In genomic region chr2:29047083-29047840, GRCh38 we compare ENCODE assay signal across 21 cellular contexts. TPM values are rescaled to one million over a fixed set of nuclear protein-coding genes. Genes with fewer than 3 reads are reported as not detected.
DNase-seq lines count a peak whose midpoint lies in the region; ATAC-seq, FAIRE-seq and TF ChIP-seq lines count a peak whose summit lies in the region.
"Had no signal": no experiment of that assay in that cellular context is flagged by ENCODE, and none has a peak within 500 bp of the region (broad histone marks: within the 10 kb centered on the region; RNA-seq: fewer than 3 reads in every experiment).

No MANE protein-coding gene starts in this region.

- H3K9me3 Mint-ChIP-seq in activated CD8-positive, alpha-beta T cell treated with anti-CD3 and anti-CD28 coated beads for 36 hours: no peaks in the 10 kb centered on the region
- peaks cover 11% of the 10 kb centered on the region for H3K9me3 Mint-ChIP-seq in glutamatergic neuron (ENCODE audit: unreplicated experiment)

- no peaks in the 10 kb centered on the region for H3K79me2 ChIP-seq in HepG2 (ENCODE audit: insufficient read depth, low read length)

- no peak for TF ChIP-seq CTCF in HepG2 (CRISPR knock-in tag; IDR thresholded peaks at IDR 0.05)
- no peak for TF ChIP-seq CTCF in right lobe of liver (IDR thresholded peaks at IDR 0.05)
- no peak for TF ChIP-seq CTCF in sigmoid colon (IDR thresholded peaks at IDR 0.05)
- no peak for TF ChIP-seq CTCF in activated CD8-positive, alpha-beta T cell treated with anti-CD3 and anti-CD28 coated beads for 36 hours (IDR thresholded peaks at IDR 0.05)
- TF ChIP-seq CTCF in glutamatergic neuron (IDR thresholded peaks at IDR 0.05; ENCODE audit: partially characterized antibody, unreplicated experiment): no peak

- TF ChIP-seq POLR2A in HepG2 (IDR thresholded peaks at IDR 0.05; ENCODE audit: insufficient read depth in 1 of 2, low read depth in 2 of 2, low read length in 2 of 2) (no peak), right lobe of liver (IDR thresholded peaks at IDR 0.05) (no peak), sigmoid colon (IDR thresholded peaks at IDR 0.05) (no peak)

- intact Hi-C loops in HepG2 (cut with micrococcal nuclease; ENCODE audit: unreplicated experiment): no loop called here
- intact Hi-C loops in right lobe of liver (cut with DNase I): no loop called here
- intact Hi-C loops in sigmoid colon (cut with DNase I): no loop called here
- intact Hi-C loops in activated CD8-positive, alpha-beta T cell treated with anti-CD3 and anti-CD28 coated beads for 36 hours (cut with micrococcal nuclease): no loop called here

- no peaks in the 10 kb centered on the region for H3K36me3 Mint-ChIP-seq in activated CD8-positive, alpha-beta T cell treated with anti-CD3 and anti-CD28 coated beads for 36 hours (ENCODE audit: low read depth)
- H3K36me3 Mint-ChIP-seq in glutamatergic neuron (ENCODE audit: unreplicated experiment): no peaks in the 10 kb centered on the region

- H3K4me2 ChIP-seq in HepG2 (ENCODE audit: low read depth, low read length): no peak overlapping the region

- ATAC-seq in HepG2 (no peak), right lobe of liver (no peak)
- ATAC-seq in activated CD8-positive, alpha-beta T cell treated with anti-CD3 and anti-CD28 coated beads for 36 hours: no peak
- ATAC-seq: GM12878 had no signal

- TF ChIP-seq EP300 in HepG2 (IDR thresholded peaks at IDR 0.05; ENCODE audit: low read depth in 2 of 2, low read length in 2 of 2) (no peak), HepG2 (CRISPR knock-in tag; IDR thresholded peaks at IDR 0.05; ENCODE audit: borderline replicate concordance) (no peak), sigmoid colon (IDR thresholded peaks at IDR 0.05) (no peak)

- no peak overlapping the region for H3K4me3 Mint-ChIP-seq in activated CD8-positive, alpha-beta T cell treated with anti-CD3 and anti-CD28 coated beads for 36 hours
- no peak overlapping the region for H3K4me3 Mint-ChIP-seq in glutamatergic neuron (ENCODE audit: unreplicated experiment)

- BruUV-seq in HepG2 (replicated peaks; lab: Mats Ljungman, UMichigan): no TSS peak

- H3K36me3 ChIP-seq in HepG2 (replicated peaks in 1 of 2; ENCODE audit: control insufficient read depth in 1 of 2, insufficient read depth in 2 of 2, low read length in 2 of 2): no peaks in the 10 kb centered on the region
- H3K36me3 ChIP-seq in right lobe of liver: no peaks in the 10 kb centered on the region
- no peaks in the 10 kb centered on the region for H3K36me3 ChIP-seq in sigmoid colon
- H3K36me3 ChIP-seq: SJSA1 had no signal

- H3K27me3 Mint-ChIP-seq in activated CD8-positive, alpha-beta T cell treated with anti-CD3 and anti-CD28 coated beads for 36 hours: no peaks in the 10 kb centered on the region
- H3K27me3 Mint-ChIP-seq in glutamatergic neuron (ENCODE audit: unreplicated experiment): peaks cover 11% of the 10 kb centered on the region

- H3K9ac ChIP-seq in HepG2 (ENCODE audit: insufficient read depth, low read depth, low read length): no peak overlapping the region

- no peaks in the 10 kb centered on the region for H3K4me1 Mint-ChIP-seq in activated CD8-positive, alpha-beta T cell treated with anti-CD3 and anti-CD28 coated beads for 36 hours (ENCODE audit: low read depth)
- peaks cover 31% of the 10 kb centered on the region for H3K4me1 Mint-ChIP-seq in glutamatergic neuron (ENCODE audit: low read depth, unreplicated experiment)

- H3K4me1 ChIP-seq in HepG2 (ENCODE audit: insufficient read depth, low read length) (peaks cover 6% of the 10 kb centered on the region), right lobe of liver (no peaks in the 10 kb centered on the region), sigmoid colon (peaks cover 0 to 9% (median 4%) of the 10 kb centered on the region in 4 donors)
- H3K4me1 ChIP-seq: SJSA1 had no signal

- no peak overlapping the region for H3K4me3 ChIP-seq in HepG2 (replicated peaks in 1 of 3; ENCODE audit: insufficient read depth in 1 of 3, low read depth in 2 of 3, low read length in 3 of 3)
- H3K4me3 ChIP-seq in right lobe of liver: no peak overlapping the region
- H3K4me3 ChIP-seq in sigmoid colon: no peak overlapping the region
- H3K4me3 ChIP-seq: GM12878, SJSA1 had no signal

- H3K27me3 ChIP-seq in HepG2 (ENCODE audit: control insufficient read depth in 1 of 2, insufficient read depth in 2 of 2, low read length in 2 of 2): peaks cover 0 to 55% of the 10 kb centered on the region in 2 experiments; a peak in 3 of 5 replicates
- no peaks in the 10 kb centered on the region for H3K27me3 ChIP-seq in right lobe of liver
- no peaks in the 10 kb centered on the region for H3K27me3 ChIP-seq in sigmoid colon
- H3K27me3 ChIP-seq: SJSA1 had no signal

- POLR2A ChIA-PET in HepG2 (lab: Yijun Ruan, JAX): no interaction called here
- POLR2A ChIA-PET in activated CD8-positive, alpha-beta T cell treated with anti-CD3 and anti-CD28 coated beads for 36 hours (lab: Charles Lee): no interaction called here

- FAIRE-seq in HepG2 (lab: Jason Lieb, UNC): no peak
- FAIRE-seq: G401.6, GM12878, GM18507 had no signal

- in situ Hi-C loops in HepG2 (cut with HindIII; ENCODE audit: extremely low pct_ligation_motif_present, low pct_unique_long_range_greater_than_20kb): no loop called here

- no peak for DNase-seq in HepG2 (ENCODE audit: low spot score)
- DNase-seq in right lobe of liver: no peak
- DNase-seq in NCI-H146 (lab: John Stamatoyannopoulos, UW): peak; percentile 43
- DNase-seq in NCI-H82 (lab: John Stamatoyannopoulos, UW): peak; percentile 98
- peak; percentile 48 for DNase-seq in sigmoid colon
- DNase-seq in activated CD8-positive, alpha-beta T cell treated with anti-CD3 and anti-CD28 coated beads for 36 hours: no peak
- DNase-seq in glomerular visceral epithelial cell (ENCODE audit: extremely low spot score): no peak
- DNase-seq in glutamatergic neuron: no peak
- DNase-seq: HCEC 1CT, KBM-7, NCI-H1092, NCI-H1930, NCI-H526 treated with DMSO at 0.1 percent for 48 hours, T-helper 2 cell had no signal

- no peak overlapping the region for H2AFZ ChIP-seq in HepG2 (ENCODE audit: low read length)

- H4K20me1 ChIP-seq in HepG2 (ENCODE audit: insufficient read depth, low read length): no peaks in the 10 kb centered on the region

- H3K9me3 ChIP-seq in HepG2 (ENCODE audit: low read length) (no peaks in the 10 kb centered on the region), right lobe of liver (no peaks in the 10 kb centered on the region), sigmoid colon (no peaks in the 10 kb centered on the region)
- H3K9me3 ChIP-seq: SJSA1 had no signal

- WGBS in HepG2 (ENCODE audit: low lambda C conversion rate): 17% methylated on average over 9 of the region's 9 CpGs
- WGBS in right lobe of liver (ENCODE audit: insufficient coverage, low coverage, low lambda C conversion rate, missing lambda C conversion rate): 83% methylated on average over 6 of the region's 9 CpGs
- WGBS in sigmoid colon, 2 donors: 84 to 90% methylated on average over 9 of the region's 9 CpGs

- TF ChIP-seq RAD21 in HepG2 (CRISPR knock-in tag; IDR thresholded peaks at IDR 0.05): no peak

- H3K27ac ChIP-seq in HepG2 (ENCODE audit: extremely low read length, insufficient read depth, low read length): no peak overlapping the region
- H3K27ac ChIP-seq in right lobe of liver: no peak overlapping the region
- H3K27ac ChIP-seq in sigmoid colon: no peak overlapping the region
- H3K27ac ChIP-seq: C4-2B, SJSA1 had no signal

- H3K27ac Mint-ChIP-seq in activated CD8-positive, alpha-beta T cell treated with anti-CD3 and anti-CD28 coated beads for 36 hours: no peak overlapping the region
- no peak overlapping the region for H3K27ac Mint-ChIP-seq in glutamatergic neuron (ENCODE audit: unreplicated experiment)

- CTCF ChIA-PET in HepG2 (lab: Yijun Ruan, JAX; ENCODE audit: low intra/inter-chr PET ratio, low total read pairs): no interaction called here
- CTCF ChIA-PET in activated CD8-positive, alpha-beta T cell treated with anti-CD3 and anti-CD28 coated beads for 36 hours (lab: Charles Lee): interaction anchor here (1.0 kb wide), 1 partner anchor 165 kb away, joined by 3 read pairs; no protein-coding TSS in a partner anchor

TF ChIP-seq in HepG2, 621 proteins besides CTCF, POLR2A, EP300 and RAD21 (continues in another document):
- peak; percentile 49 for TF ChIP-seq MAFF (IDR thresholded peaks at IDR 0.05; ENCODE audit: low read depth, low read length)
- TF ChIP-seq, protein P1, sequence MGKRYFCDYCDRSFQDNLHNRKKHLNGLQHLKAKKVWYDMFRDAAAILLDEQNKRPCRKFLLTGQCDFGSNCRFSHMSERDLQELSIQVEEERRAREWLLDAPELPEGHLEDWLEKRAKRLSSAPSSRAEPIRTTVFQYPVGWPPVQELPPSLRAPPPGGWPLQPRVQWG (CRISPR knock-in tag; IDR thresholded peaks at IDR 0.05; ENCODE audit: borderline replicate concordance, low read depth): no peak
- no peak for TF ChIP-seq EEA1 (CRISPR knock-in tag; IDR thresholded peaks at IDR 0.05; ENCODE audit: borderline replicate concordance)
- TF ChIP-seq SYNCRIP (IDR thresholded peaks at IDR 0.05; ENCODE audit: insufficient read depth, low read depth, low read length): no peak

RNA-seq across cellular contexts. Expression of gene PCARE, which starts 27.1 kb away (rescaled TPM):
- total RNA-seq in HepG2 (2016; rRNA removed; fragmentation: Illumina TruSeq; extraction: Trizol): not detected in 2 replicates
- not detected in 2 replicates for total RNA-seq in HepG2 (2016; cell fraction: cytosol; rRNA removed; fragmentation: Illumina TruSeq; extraction: Trizol; ENCODE audit: low read depth)
- not detected in 2 replicates for total RNA-seq in HepG2 (2016; cell fraction: insoluble cytoplasmic fraction; rRNA removed; fragmentation: Illumina TruSeq; extraction: Trizol)
- not detected in 2 replicates for total RNA-seq in HepG2 (2016; cell fraction: membrane; rRNA removed; fragmentation: Illumina TruSeq; extraction: Trizol)
- not detected in 2 replicates for total RNA-seq in HepG2 (2016; cell fraction: nucleus; rRNA removed; fragmentation: Illumina TruSeq; extraction: Trizol)
- polyA plus RNA-seq in HepG2 (2011; rRNA removed): not detected in 2 replicates
- polyA plus RNA-seq in HepG2 (2011; cell fraction: cytosol; rRNA removed): not detected in 2 replicates
- polyA plus RNA-seq in HepG2 (2011; cell fraction: nucleus; rRNA removed): not detected in 2 replicates
- not detected in 2 replicates for polyA plus RNA-seq in HepG2 (2012)
- polyA plus RNA-seq in HepG2 (2016; cell fraction: cytosol; fragmentation: Illumina TruSeq; extraction: Trizol; ENCODE audit: low read depth): not detected in 2 replicates
- not detected in 2 replicates for polyA plus RNA-seq in HepG2 (2016; cell fraction: insoluble cytoplasmic fraction; fragmentation: Illumina TruSeq; extraction: Trizol; ENCODE audit: low read depth)
- not detected in 2 replicates for polyA plus RNA-seq in HepG2 (2016; cell fraction: membrane; fragmentation: Illumina TruSeq; extraction: Trizol; ENCODE audit: low read depth)
- not detected in 2 replicates for polyA plus RNA-seq in HepG2 (2016; cell fraction: nucleus; fragmentation: Illumina TruSeq; extraction: Trizol; ENCODE audit: insufficient read depth, low read depth)
- polyA minus RNA-seq in HepG2 (2011; rRNA and poly(A)+ RNA removed; ENCODE audit: low replicate concordance): 0.02 TPM in 1 of 2 replicates, not detected in the other
- polyA minus RNA-seq in HepG2 (2011; cell fraction: cytosol; rRNA and poly(A)+ RNA removed): not detected in 2 replicates
- polyA minus RNA-seq in HepG2 (2011; cell fraction: nucleus; rRNA and poly(A)+ RNA removed): not detected in 2 replicates
- total RNA-seq in right lobe of liver: not detected
- under 1 TPM in 2 of 4 donors, not detected in 2; under 0.01 to 0.14 TPM for total RNA-seq in sigmoid colon
- not detected for polyA plus RNA-seq in sigmoid colon
- not detected for total RNA-seq in activated CD8-positive, alpha-beta T cell treated with anti-CD3 and anti-CD28 coated beads for 36 hours
- total RNA-seq in glutamatergic neuron (ENCODE audit: unreplicated experiment): 0.66 TPM
- total RNA-seq: A673, MCF 10A, SJSA1 had no signal

Comparison
In these comparisons a context has a peak if more than half of its experiments do, and no peak if none do; other contexts are left out.
1. DNase-seq: peak in NCI-H146 (single experiment), NCI-H82 (single experiment) and sigmoid colon (single experiment); none in HepG2 (single experiment), right lobe of liver (0 of 3), activated CD8-positive, alpha-beta T cell treated with anti-CD3 and anti-CD28 coated beads for 36 hours (single experiment), glomerular visceral epithelial cell (single experiment) and glutamatergic neuron (single experiment).